7 cellular contexts compared by ENCODE assay signal in genomic region chr12:111313833-111314259, GRCh38. TPM values are rescaled to one million over a fixed set of nuclear protein-coding genes. Genes with fewer than 3 reads are reported as not detected.
DNase-seq lines count a peak whose midpoint lies in the region; ATAC-seq and TF ChIP-seq lines count a peak whose summit lies in the region.

No MANE protein-coding gene starts in this region.

- no peaks in the 10 kb centered on the region for H3K4me1 ChIP-seq in breast epithelium

- no peak overlapping the region for H3K4me3 ChIP-seq in WERI-Rb-1 (ENCODE audit: low read depth, low read length)
- peak overlapping the region in 1 of 3 donors; percentile 25 for H3K4me3 ChIP-seq in breast epithelium

- TF ChIP-seq CTCF in GM13976 (IDR thresholded peaks at IDR 0.05; ENCODE audit: borderline replicate concordance, control extremely low read depth, extremely low read depth, insufficient read depth, missing control alignments) (peak; percentile 88), WERI-Rb-1 (IDR thresholded peaks at IDR 0.05; ENCODE audit: low read depth, low read length) (peak; percentile 91), breast epithelium (IDR thresholded peaks at IDR 0.05) (peak; percentile 30 to 81 (median 80))

- H3K27me3 ChIP-seq in WERI-Rb-1 (ENCODE audit: insufficient read depth, low read depth, severe bottlenecking) (no peaks in the 10 kb centered on the region), breast epithelium (peaks cover 0 to 23% of the 10 kb centered on the region in 2 donors)

- ATAC-seq in GM21717 (IDR thresholded peaks at IDR 0.05; ENCODE audit: unreplicated experiment) = no peak

- DNase-seq in GM13976 (ENCODE audit: low spot score) (peak; percentile 89), NCI-H2029 treated with DMSO at 0.1 percent for 48 hours (lab: John Stamatoyannopoulos, UW) (peak; percentile 67), WERI-Rb-1 (peak; percentile 84), breast epithelium (ENCODE audit: low spot score in 2 of 2) (peak; percentile 36 to 65), inferior parietal cortex (ENCODE audit: extremely low spot score) (peak; percentile 83)
- peak; percentile 84 for DNase-seq in stimulated activated CD4-positive, alpha-beta T cell treated with anti-CD3 and anti-CD28 coated beads, Interleukin-15, amount 100 ng/mL, for 24 hours

- H3K9me3 ChIP-seq in WERI-Rb-1 (ENCODE audit: severe bottlenecking) = no peaks in the 10 kb centered on the region
- no peaks in the 10 kb centered on the region for H3K9me3 ChIP-seq in breast epithelium

- in situ Hi-C loops in GM13976 (cut with MboI; ENCODE audit: low sequenced_read_pairs, unreplicated experiment) = no loop called here

- H3K36me3 ChIP-seq in WERI-Rb-1 (no peaks in the 10 kb centered on the region), breast epithelium (no peaks in the 10 kb centered on the region)

- intact Hi-C loops in breast epithelium (cut with DNase I; ENCODE audit: low total_unique reads) = no loop called here

- no peak for TF ChIP-seq POLR2A in breast epithelium (IDR thresholded peaks at IDR 0.05)

- H3K27ac ChIP-seq in WERI-Rb-1 (no peak overlapping the region), breast epithelium (no peak overlapping the region)

RNA-seq across cellular contexts. Expression of gene PHETA1, which starts 55.0 kb away (rescaled TPM):
- 10 to 100 TPM in 2 of 3 donors, 1 to 10 TPM in 1; 6.6 to 10.9 (median 10.2) TPM for total RNA-seq in breast epithelium
